22 cellular contexts compared by ENCODE assay signal in genomic region chr6:139647001-139647400, GRCh38.
"Had no signal": no experiment of that assay in that cellular context is flagged by ENCODE, and none has a peak within 500 bp of the region (broad histone marks: within the 10 kb centered on the region; RNA-seq: fewer than 3 reads in every experiment).

No MANE protein-coding gene starts in this region.

- H3K9ac ChIP-seq: parathyroid adenoma had no signal

- H3K4me3 Mint-ChIP-seq: activated naive CD4-positive, alpha-beta T cell treated with anti-CD3 and anti-CD28 coated beads, Interleukin-2, amount 10 ng/mL, durations not matched to agents 7 days and 5 days; activated naive CD8-positive, alpha-beta T cell treated with anti-CD3 and anti-CD28 coated beads, Interleukin-2, amount 50 U/mL, for 24 hours; natural killer cell treated with Interleukin-12 subunit alpha and Interleukin-12 subunit beta and Interleukin-15 and Interleukin-18, amount 100 ng/mL, for 72 hours; stimulated activated memory B cell treated with anti-CD40 and anti-IgM and Interleukin-4, amounts not matched to agents 10 μg/mL and 1 μg/mL and 100 μg/mL, for 72 hours had no signal

- H2AFZ ChIP-seq: parathyroid adenoma had no signal

- H3K4me1 ChIP-seq: ascending aorta, lower lobe of right lung had no signal

- H3K9me3 Mint-ChIP-seq: activated naive CD4-positive, alpha-beta T cell treated with anti-CD3 and anti-CD28 coated beads, Interleukin-2, amount 10 ng/mL, durations not matched to agents 7 days and 5 days; activated naive CD8-positive, alpha-beta T cell treated with anti-CD3 and anti-CD28 coated beads, Interleukin-2, amount 50 U/mL, for 24 hours had no signal

- H3K9me3 ChIP-seq: ascending aorta, lower lobe of right lung, neutrophil, sigmoid colon, thoracic aorta had no signal

- H3K27me3 Mint-ChIP-seq: stimulated activated memory B cell treated with anti-CD40 and anti-IgM and Interleukin-4, amounts not matched to agents 10 μg/mL and 1 μg/mL and 100 μg/mL, for 72 hours had no signal

- H3K27ac ChIP-seq: ascending aorta, lower lobe of right lung, neutrophil, parathyroid adenoma, spleen, thoracic aorta, WERI-Rb-1 had no signal

- H3K27ac Mint-ChIP-seq: activated naive CD4-positive, alpha-beta T cell treated with anti-CD3 and anti-CD28 coated beads, Interleukin-2, amount 10 ng/mL, durations not matched to agents 7 days and 5 days; activated naive CD8-positive, alpha-beta T cell treated with anti-CD3 and anti-CD28 coated beads, Interleukin-2, amount 50 U/mL, for 24 hours; natural killer cell treated with Interleukin-12 subunit alpha and Interleukin-12 subunit beta and Interleukin-15 and Interleukin-18, amount 100 ng/mL, for 72 hours; stimulated activated memory B cell treated with anti-CD40 and anti-IgM and Interleukin-4, amounts not matched to agents 10 μg/mL and 1 μg/mL and 100 μg/mL, for 72 hours had no signal

- H3K4me1 Mint-ChIP-seq: activated naive CD4-positive, alpha-beta T cell treated with anti-CD3 and anti-CD28 coated beads, Interleukin-2, amount 10 ng/mL, durations not matched to agents 7 days and 5 days; activated naive CD8-positive, alpha-beta T cell treated with anti-CD3 and anti-CD28 coated beads, Interleukin-2, amount 50 U/mL, for 24 hours; stimulated activated memory B cell treated with anti-CD40 and anti-IgM and Interleukin-4, amounts not matched to agents 10 μg/mL and 1 μg/mL and 100 μg/mL, for 72 hours had no signal

- ATAC-seq: activated naive CD8-positive, alpha-beta T cell treated with anti-CD3 and anti-CD28 coated beads, Interleukin-2, amount 50 U/mL, for 24 hours; left colon; lower lobe of right lung; natural killer cell treated with Interleukin-12 subunit alpha and Interleukin-12 subunit beta and Interleukin-15 and Interleukin-18, amount 100 ng/mL, for 72 hours; stimulated activated memory B cell treated with anti-CD40 and anti-IgM and Interleukin-4, amounts not matched to agents 10 μg/mL and 1 μg/mL and 100 μg/mL, for 72 hours had no signal

- DNase-seq: activated CD4-positive, alpha-beta T cell treated with anti-CD3 and anti-CD28 coated beads for 1 hour; activated CD8-positive, alpha-beta memory T cell treated with anti-CD3 and anti-CD28 coated beads for 24 hours; activated CD8-positive, alpha-beta memory T cell treated with anti-CD3 and anti-CD28 coated beads, Interleukin-2, amount 50 U/mL, for 48 hours; activated effector memory CD4-positive, alpha-beta T cell treated with Interleukin-2 at 50 U/mL for 16 hours; activated naive CD4-positive, alpha-beta T cell treated with anti-CD3 and anti-CD28 coated beads, Interleukin-2, amount 10 ng/mL, durations not matched to agents 7 days and 5 days; activated naive CD8-positive, alpha-beta T cell treated with anti-CD3 and anti-CD28 coated beads, Interleukin-2, amount 50 U/mL, for 24 hours; activated T-cell treated with anti-CD3 and anti-CD28 coated beads, Interleukin-2, amount 50 U/mL, for 48 hours; islet precursor cell; left colon; lower lobe of right lung; sigmoid colon; spleen; stimulated activated CD4-positive, alpha-beta T cell treated with anti-CD3 and anti-CD28 coated beads, Interleukin-4, amount 100 ng/mL, for 4 hours; SW 1271; T-helper 2 cell; WERI-Rb-1 had no signal

- H3K27me3 ChIP-seq: ascending aorta, neutrophil, sigmoid colon, spleen had no signal

- H3K4me3 ChIP-seq: ascending aorta, lower lobe of right lung, sigmoid colon, spleen, thoracic aorta had no signal

- H3K79me2 ChIP-seq: parathyroid adenoma had no signal

- H3K36me3 ChIP-seq: ascending aorta, lower lobe of right lung, neutrophil, sigmoid colon, spleen, thoracic aorta, WERI-Rb-1 had no signal

- H3K36me3 Mint-ChIP-seq: activated naive CD4-positive, alpha-beta T cell treated with anti-CD3 and anti-CD28 coated beads, Interleukin-2, amount 10 ng/mL, durations not matched to agents 7 days and 5 days; natural killer cell treated with Interleukin-12 subunit alpha and Interleukin-12 subunit beta and Interleukin-15 and Interleukin-18, amount 100 ng/mL, for 72 hours had no signal
